In genomic region chr5:160174780-160175437, GRCh38 we compare ENCODE assay signal across 2 cellular contexts.
TF ChIP-seq lines count a peak whose summit lies in the region.

No MANE protein-coding gene starts in this region.

TF ChIP-seq in SK-N-SH, 30 proteins besides CTCF, POLR2A, EP300 and RAD21:
- no peak for TF ChIP-seq ZBTB33 (IDR thresholded peaks at IDR 0.05; ENCODE audit: borderline replicate concordance, low read depth)
- TF ChIP-seq YY1 (IDR thresholded peaks at IDR 0.05; ENCODE audit: low read depth) = no peak
- TF ChIP-seq CHD2 (IDR thresholded peaks at IDR 0.05; ENCODE audit: low read length, partially characterized antibody) = no peak
- TF ChIP-seq SIN3A (IDR thresholded peaks at IDR 0.05; ENCODE audit: borderline replicate concordance, low read depth, low read length) = no peak
- TF ChIP-seq RFX5 (IDR thresholded peaks at IDR 0.05; ENCODE audit: low read length) = no peak
- TF ChIP-seq FOXM1 (IDR thresholded peaks at IDR 0.05; ENCODE audit: low read depth) = no peak

TF ChIP-seq in H1, 55 proteins besides CTCF, POLR2A, EP300 and RAD21:
- no peak for TF ChIP-seq PHF8 (conservative IDR thresholded peaks at IDR 0.05; ENCODE audit: low read depth, low read length)
- no peak for TF ChIP-seq SIX5 (IDR thresholded peaks at IDR 0.05; ENCODE audit: low read depth, low read length)
- no peak for TF ChIP-seq ATF2 (IDR thresholded peaks at IDR 0.05; ENCODE audit: low read length)
- TF ChIP-seq SIN3A (conservative IDR thresholded peaks at IDR 0.05 in 1 of 2, IDR thresholded peaks at IDR 0.05 in 1 of 2; ENCODE audit: low read depth in 1 of 2, low read length in 2 of 2) = no peak
- TF ChIP-seq NRF1 (IDR thresholded peaks at IDR 0.05; ENCODE audit: low read depth, low read length) = no peak
- TF ChIP-seq GABPA (IDR thresholded peaks at IDR 0.05; ENCODE audit: borderline replicate concordance, insufficient read depth, low read length) = no peak
